11 cellular contexts compared by ENCODE assay signal in the genomic region with DNA sequence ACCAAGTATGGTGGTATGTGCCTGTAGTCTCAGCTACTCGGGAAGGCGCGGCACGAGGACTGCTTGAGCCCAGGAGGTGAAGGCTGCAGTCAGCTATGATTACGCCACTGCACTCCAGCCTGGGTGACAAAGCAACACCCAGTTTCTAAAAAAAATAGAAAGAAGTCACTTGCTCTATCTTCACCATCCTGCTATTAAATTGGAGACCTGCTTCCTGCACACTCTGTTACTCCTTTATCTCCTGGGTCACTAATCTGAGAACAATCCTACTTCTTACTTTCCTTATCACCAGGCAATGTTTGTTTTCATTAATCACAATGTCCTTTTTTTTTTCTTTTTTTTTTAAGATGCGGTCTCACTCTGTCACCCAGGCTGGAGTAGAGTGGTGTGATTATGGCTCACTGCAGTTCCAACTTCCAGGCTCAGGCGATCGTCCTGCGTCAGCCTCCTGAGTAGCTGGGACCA. TPM values are rescaled to one million over a fixed set of nuclear protein-coding genes. Genes with fewer than 3 reads are reported as not detected.
A peak's percentile ranks its signal among the peaks of the same experiment; 100 is the strongest.
DNase-seq lines count a peak whose midpoint lies in the region; ATAC-seq and TF ChIP-seq lines count a peak whose summit lies in the region.
"Had no signal": no experiment of that assay in that cellular context is flagged by ENCODE, and none has a peak within 500 bp of the region (broad histone marks: within the 10 kb centered on the region; RNA-seq: fewer than 3 reads in every experiment).

No MANE protein-coding gene starts in this region.

- H3K4me3 Mint-ChIP-seq in stimulated activated effector memory CD8-positive, alpha-beta T cell treated with anti-CD3 and anti-CD28 coated beads, Interleukin-12 subunit alpha, Interleukin-12 subunit beta, amount 100 ng/mL, for 72 hours: peak overlapping the region; percentile 19
- no peak overlapping the region for H3K4me3 Mint-ChIP-seq in activated CD4-positive, alpha-beta T cell treated with anti-CD3 and anti-CD28 coated beads for 36 hours

- H3K9me3 ChIP-seq in right atrium auricular region: no peaks in the 10 kb centered on the region

- TF ChIP-seq CTCF in VCaP (conservative IDR thresholded peaks at IDR 0.05) (no peak), right atrium auricular region (IDR thresholded peaks at IDR 0.05) (no peak)

- H3K27me3 ChIP-seq in right atrium auricular region: no peaks in the 10 kb centered on the region

- H3K27ac ChIP-seq in VCaP: peak overlapping the region; percentile 56
- peak overlapping the region; percentile 48 to 70 for H3K27ac ChIP-seq in right atrium auricular region

- H3K36me3 Mint-ChIP-seq in stimulated activated effector memory CD8-positive, alpha-beta T cell treated with anti-CD3 and anti-CD28 coated beads, Interleukin-12 subunit alpha, Interleukin-12 subunit beta, amount 100 ng/mL, for 72 hours: peaks cover 7% of the 10 kb centered on the region
- H3K36me3 Mint-ChIP-seq in activated CD4-positive, alpha-beta T cell treated with anti-CD3 and anti-CD28 coated beads for 36 hours (ENCODE audit: low read depth): peaks cover 11% of the 10 kb centered on the region

- CTCF ChIA-PET in activated CD4-positive, alpha-beta T cell treated with anti-CD3 and anti-CD28 coated beads for 36 hours (lab: Charles Lee): no interaction called here

- intact Hi-C loops in activated CD4-positive, alpha-beta T cell treated with anti-CD3 and anti-CD28 coated beads for 36 hours (cut with DNase I, micrococcal nuclease): no loop called here

- H3K27me3 Mint-ChIP-seq in activated CD4-positive, alpha-beta T cell treated with anti-CD3 and anti-CD28 coated beads for 36 hours: no peaks in the 10 kb centered on the region

- peaks cover 0 to 21% of the 10 kb centered on the region in 2 donors for H3K4me1 ChIP-seq in right atrium auricular region

- no peaks in the 10 kb centered on the region for H3K9me3 Mint-ChIP-seq in stimulated activated effector memory CD8-positive, alpha-beta T cell treated with anti-CD3 and anti-CD28 coated beads, Interleukin-12 subunit alpha, Interleukin-12 subunit beta, amount 100 ng/mL, for 72 hours
- H3K9me3 Mint-ChIP-seq in activated CD4-positive, alpha-beta T cell treated with anti-CD3 and anti-CD28 coated beads for 36 hours (ENCODE audit: low read depth): no peaks in the 10 kb centered on the region

- POLR2A ChIA-PET in activated CD4-positive, alpha-beta T cell treated with anti-CD3 and anti-CD28 coated beads for 36 hours (lab: Charles Lee): no interaction called here

- H3K27ac Mint-ChIP-seq in stimulated activated effector memory CD8-positive, alpha-beta T cell treated with anti-CD3 and anti-CD28 coated beads, Interleukin-12 subunit alpha, Interleukin-12 subunit beta, amount 100 ng/mL, for 72 hours: no peak overlapping the region
- H3K27ac Mint-ChIP-seq in activated CD4-positive, alpha-beta T cell treated with anti-CD3 and anti-CD28 coated beads for 36 hours: no peak overlapping the region

- ATAC-seq in stimulated activated effector memory CD8-positive, alpha-beta T cell treated with anti-CD3 and anti-CD28 coated beads, Interleukin-12 subunit alpha, Interleukin-12 subunit beta, amount 100 ng/mL, for 72 hours: no peak
- no peak for ATAC-seq in activated CD4-positive, alpha-beta T cell treated with anti-CD3 and anti-CD28 coated beads for 36 hours
- ATAC-seq in HG02588 (IDR thresholded peaks at IDR 0.05; ENCODE audit: unreplicated experiment): no peak

- DNase-seq in NCI-H2171 treated with DMSO at 0.1 percent for 48 hours (lab: John Stamatoyannopoulos, UW) (peak; percentile 11), NCI-H2171 (lab: John Stamatoyannopoulos, UW) (no peak), right atrium auricular region (ENCODE audit: low spot score) (no peak), RPMI8226 (no peak)
- no peak for DNase-seq in stimulated activated effector memory CD8-positive, alpha-beta T cell treated with anti-CD3 and anti-CD28 coated beads, Interleukin-12 subunit alpha, Interleukin-12 subunit beta, amount 100 ng/mL, for 72 hours (ENCODE audit: low spot score in 2 of 2)
- no peak for DNase-seq in activated CD4-positive, alpha-beta T cell treated with anti-CD3 and anti-CD28 coated beads for 36 hours
- DNase-seq: activated naive CD4-positive, alpha-beta T cell treated with Interleukin-2 at 50 U/mL for 16 hours; NCI-H510A had no signal

- H3K4me1 Mint-ChIP-seq in stimulated activated effector memory CD8-positive, alpha-beta T cell treated with anti-CD3 and anti-CD28 coated beads, Interleukin-12 subunit alpha, Interleukin-12 subunit beta, amount 100 ng/mL, for 72 hours: peaks cover 52% of the 10 kb centered on the region
- H3K4me1 Mint-ChIP-seq in activated CD4-positive, alpha-beta T cell treated with anti-CD3 and anti-CD28 coated beads for 36 hours: peaks cover 47% of the 10 kb centered on the region

- H3K4me3 ChIP-seq in right atrium auricular region: no peak overlapping the region
- H3K4me3 ChIP-seq: smooth muscle cell had no signal

- H3K36me3 ChIP-seq in right atrium auricular region: no peaks in the 10 kb centered on the region

RNA-seq across cellular contexts. Expression of a gene that starts 16.2 kb away (rescaled TPM):
- 1 to 10 TPM; 2.6 to 7.4 TPM for total RNA-seq in right atrium auricular region
- 10 to 100 TPM; 35.0 to 36.3 TPM for total RNA-seq in activated CD4-positive, alpha-beta T cell treated with anti-CD3 and anti-CD28 coated beads for 36 hours

Comparison
In these comparisons a context has a peak if more than half of its experiments do, and no peak if none do; other contexts are left out.
1. RNA of a gene that starts 16.2 kb away (total RNA-seq): 35.0 to 36.3 TPM in activated CD4-positive, alpha-beta T cell treated with anti-CD3 and anti-CD28 coated beads for 36 hours; 2.6 to 7.4 TPM in right atrium auricular region; every median in the first group is over 4 times any median in the second.